Comparison of ENCODE assay signal across 2 cellular contexts in genomic region chr1:116631554-116631953, GRCh38. TPM values are rescaled to one million over a fixed set of nuclear protein-coding genes. Genes with fewer than 3 reads are reported as not detected.
"Had no signal": no experiment of that assay in that cellular context is flagged by ENCODE, and none has a peak within 500 bp of the region (broad histone marks: within the 10 kb centered on the region; RNA-seq: fewer than 3 reads in every experiment).

No MANE protein-coding gene starts in this region.

RNA-seq across cellular contexts. Expression of gene IGSF3, which starts 36.0 kb away (rescaled TPM):
- polyA plus RNA-seq: immature natural killer cell; naive thymus-derived CD8-positive, alpha-beta T cell had no signal
